Comparison of ENCODE assay signal across 11 cellular contexts in genomic region chr1:179743679-179744400, GRCh38. TPM values are rescaled to one million over a fixed set of nuclear protein-coding genes. Genes with fewer than 3 reads are reported as not detected.
A peak's percentile ranks its signal among the peaks of the same experiment; 100 is the strongest.
DNase-seq lines count a peak whose midpoint lies in the region; ATAC-seq, FAIRE-seq and TF ChIP-seq lines count a peak whose summit lies in the region.
"Had no signal": no experiment of that assay in that cellular context is flagged by ENCODE, and none has a peak within 500 bp of the region (broad histone marks: within the 10 kb centered on the region; RNA-seq: fewer than 3 reads in every experiment).

No MANE protein-coding gene starts in this region.

- no peak for TF ChIP-seq CTCF in GM10266 (IDR thresholded peaks at IDR 0.05; ENCODE audit: control insufficient read depth, insufficient read depth, low read depth, missing control alignments)

- H3K4me3 Mint-ChIP-seq in immature natural killer cell, result no peak overlapping the region

- peak overlapping the region; percentile 2 for H3K4me3 ChIP-seq in right cardiac atrium (ENCODE audit: low read length)
- H3K4me3 ChIP-seq: K562 had no signal

- H3K9me3 Mint-ChIP-seq in immature natural killer cell, result peaks cover 0 to under 1% (median 0%) of the 10 kb centered on the region in 6 donors

- peak; percentile 28 for DNase-seq in GM10266 (ENCODE audit: extremely low spot score)
- peak; percentile 62 for DNase-seq in NCI-H526 treated with DMSO at 0.1 percent for 48 hours (lab: John Stamatoyannopoulos, UW)
- peak in 2 of 3 donors; percentile 32 to 35 for DNase-seq in right cardiac atrium
- DNase-seq in retina, result peak; percentile 78
- no peak for DNase-seq in RCC 7860 (ENCODE audit: low spot score)
- no peak for DNase-seq in immature natural killer cell
- no peak for DNase-seq in amniotic stem cell (lab: John Stamatoyannopoulos, UW)

- no peak overlapping the region for H3K27ac ChIP-seq in right cardiac atrium (ENCODE audit: low read length)
- H3K27ac ChIP-seq: neutrophil had no signal

- no peaks in the 10 kb centered on the region for H3K9me3 ChIP-seq in right cardiac atrium (ENCODE audit: control insufficient read depth, low read length)
- H3K9me3 ChIP-seq: neutrophil had no signal

- ATAC-seq in right cardiac atrium, result peak; percentile 40 to 61
- ATAC-seq in HG03460 (IDR thresholded peaks at IDR 0.05; ENCODE audit: unreplicated experiment), result no peak
- ATAC-seq: K562 had no signal

- H3K27me3 Mint-ChIP-seq in immature natural killer cell (ENCODE audit: low read depth in 3 of 3), result peaks cover 19 to 21% (median 19%) of the 10 kb centered on the region in 3 donors

- no peak for FAIRE-seq in RCC 7860 (lab: Jason Lieb, UNC)
- FAIRE-seq: K562 had no signal

- intact Hi-C loops in right cardiac atrium (cut with DNase I), result no loop called here

- 1% methylated on average over 85 of the region's 85 CpGs for WGBS in right cardiac atrium

- H3K27me3 ChIP-seq in right cardiac atrium (ENCODE audit: control insufficient read depth, insufficient read depth), result no peaks in the 10 kb centered on the region

- peaks cover 0 to 2% of the 10 kb centered on the region in 2 donors for H3K4me1 Mint-ChIP-seq in immature natural killer cell

- no peaks in the 10 kb centered on the region for H3K36me3 Mint-ChIP-seq in immature natural killer cell

- no peak overlapping the region for H3K27ac Mint-ChIP-seq in immature natural killer cell

- peaks cover 2% of the 10 kb centered on the region for H3K4me1 ChIP-seq in right cardiac atrium (ENCODE audit: control insufficient read depth, insufficient read depth, low read length)

RNA-seq across cellular contexts. Expression of gene FAM163A, which starts 0.7 kb away (rescaled TPM):
- total RNA-seq in right cardiac atrium, result under 1 TPM in 2 of 4 donors, not detected in 2; 0.09 to 0.19 TPM
- polyA plus RNA-seq in right cardiac atrium (0.16 TPM), immature natural killer cell (not detected)
- total RNA-seq: epithelial cell of proximal tubule, K562 had no signal
- polyA plus RNA-seq: K562 had no signal

Comparison
In these comparisons a context has a peak if more than half of its experiments do, and no peak if none do; other contexts are left out.
1. DNase-seq: peak in GM10266 (single experiment), NCI-H526 treated with DMSO at 0.1 percent for 48 hours (single experiment), right cardiac atrium (2 of 3) and retina (single experiment); none in RCC 7860 (single experiment), immature natural killer cell (0 of 3) and amniotic stem cell (single experiment).